In the genomic region with DNA sequence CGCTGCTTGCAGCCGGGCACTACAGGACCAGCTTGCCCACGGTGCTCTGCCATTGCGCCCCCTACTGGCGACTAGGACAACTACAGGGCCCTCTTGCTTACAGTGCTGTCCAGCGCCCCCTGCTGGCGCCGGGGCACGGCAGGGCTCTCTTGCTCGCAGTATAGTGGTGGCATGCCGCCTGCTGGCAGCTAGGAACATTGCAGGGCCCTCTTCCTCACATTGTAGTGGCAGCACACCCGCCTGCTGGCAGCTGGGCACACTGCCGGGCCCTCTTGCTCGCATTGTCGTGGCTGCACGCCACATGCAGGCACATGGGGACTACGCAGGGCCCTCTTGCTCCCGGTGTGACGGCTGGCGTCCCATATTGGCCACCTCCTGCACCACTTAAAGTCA, we compare ENCODE assay signal across 1 cellular context.
A peak's percentile ranks its signal among the peaks of the same experiment; 100 is the strongest.
TF ChIP-seq lines count a peak whose summit lies in the region.
"Not testable (repeated sequence)": the region's sequence is repeated elsewhere in the genome, so short reads cannot be mapped to it uniquely, and the experiment has no call there.

No MANE protein-coding gene starts in this region.

TF ChIP-seq in HepG2, 621 proteins besides CTCF, POLR2A, EP300 and RAD21 (continued from another document and continues in another):
- TF ChIP-seq, protein P1, sequence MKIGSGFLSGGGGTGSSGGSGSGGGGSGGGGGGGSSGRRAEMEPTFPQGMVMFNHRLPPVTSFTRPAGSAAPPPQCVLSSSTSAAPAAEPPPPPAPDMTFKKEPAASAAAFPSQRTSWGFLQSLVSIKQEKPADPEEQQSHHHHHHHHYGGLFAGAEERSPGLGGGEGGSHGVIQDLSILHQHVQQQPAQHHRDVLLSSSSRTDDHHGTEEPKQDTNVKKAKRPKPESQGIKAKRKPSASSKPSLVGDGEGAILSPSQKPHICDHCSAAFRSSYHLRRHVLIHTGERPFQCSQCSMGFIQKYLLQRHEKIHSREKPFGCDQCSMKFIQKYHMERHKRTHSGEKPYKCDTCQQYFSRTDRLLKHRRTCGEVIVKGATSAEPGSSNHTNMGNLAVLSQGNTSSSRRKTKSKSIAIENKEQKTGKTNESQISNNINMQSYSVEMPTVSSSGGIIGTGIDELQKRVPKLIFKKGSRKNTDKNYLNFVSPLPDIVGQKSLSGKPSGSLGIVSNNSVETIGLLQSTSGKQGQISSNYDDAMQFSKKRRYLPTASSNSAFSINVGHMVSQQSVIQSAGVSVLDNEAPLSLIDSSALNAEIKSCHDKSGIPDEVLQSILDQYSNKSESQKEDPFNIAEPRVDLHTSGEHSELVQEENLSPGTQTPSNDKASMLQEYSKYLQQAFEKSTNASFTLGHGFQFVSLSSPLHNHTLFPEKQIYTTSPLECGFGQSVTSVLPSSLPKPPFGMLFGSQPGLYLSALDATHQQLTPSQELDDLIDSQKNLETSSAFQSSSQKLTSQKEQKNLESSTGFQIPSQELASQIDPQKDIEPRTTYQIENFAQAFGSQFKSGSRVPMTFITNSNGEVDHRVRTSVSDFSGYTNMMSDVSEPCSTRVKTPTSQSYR (CRISPR knock-in tag; IDR thresholded peaks at IDR 0.05; ENCODE audit: borderline replicate concordance), result peak; percentile 35; the same call in 1 of the 2 replicates
- TF ChIP-seq TGIF2 (CRISPR knock-in tag; IDR thresholded peaks at IDR 0.05), result peak; percentile 36; the same call in 1 of the 2 replicates
- TF ChIP-seq ZFX (CRISPR knock-in tag; IDR thresholded peaks at IDR 0.05; ENCODE audit: low read depth), result peak; percentile 81
- peak; percentile 67; the same call in 1 of the 2 replicates for TF ChIP-seq ZZZ3 (CRISPR knock-in tag; IDR thresholded peaks at IDR 0.05; ENCODE audit: borderline replicate concordance)
- TF ChIP-seq, protein P2, sequence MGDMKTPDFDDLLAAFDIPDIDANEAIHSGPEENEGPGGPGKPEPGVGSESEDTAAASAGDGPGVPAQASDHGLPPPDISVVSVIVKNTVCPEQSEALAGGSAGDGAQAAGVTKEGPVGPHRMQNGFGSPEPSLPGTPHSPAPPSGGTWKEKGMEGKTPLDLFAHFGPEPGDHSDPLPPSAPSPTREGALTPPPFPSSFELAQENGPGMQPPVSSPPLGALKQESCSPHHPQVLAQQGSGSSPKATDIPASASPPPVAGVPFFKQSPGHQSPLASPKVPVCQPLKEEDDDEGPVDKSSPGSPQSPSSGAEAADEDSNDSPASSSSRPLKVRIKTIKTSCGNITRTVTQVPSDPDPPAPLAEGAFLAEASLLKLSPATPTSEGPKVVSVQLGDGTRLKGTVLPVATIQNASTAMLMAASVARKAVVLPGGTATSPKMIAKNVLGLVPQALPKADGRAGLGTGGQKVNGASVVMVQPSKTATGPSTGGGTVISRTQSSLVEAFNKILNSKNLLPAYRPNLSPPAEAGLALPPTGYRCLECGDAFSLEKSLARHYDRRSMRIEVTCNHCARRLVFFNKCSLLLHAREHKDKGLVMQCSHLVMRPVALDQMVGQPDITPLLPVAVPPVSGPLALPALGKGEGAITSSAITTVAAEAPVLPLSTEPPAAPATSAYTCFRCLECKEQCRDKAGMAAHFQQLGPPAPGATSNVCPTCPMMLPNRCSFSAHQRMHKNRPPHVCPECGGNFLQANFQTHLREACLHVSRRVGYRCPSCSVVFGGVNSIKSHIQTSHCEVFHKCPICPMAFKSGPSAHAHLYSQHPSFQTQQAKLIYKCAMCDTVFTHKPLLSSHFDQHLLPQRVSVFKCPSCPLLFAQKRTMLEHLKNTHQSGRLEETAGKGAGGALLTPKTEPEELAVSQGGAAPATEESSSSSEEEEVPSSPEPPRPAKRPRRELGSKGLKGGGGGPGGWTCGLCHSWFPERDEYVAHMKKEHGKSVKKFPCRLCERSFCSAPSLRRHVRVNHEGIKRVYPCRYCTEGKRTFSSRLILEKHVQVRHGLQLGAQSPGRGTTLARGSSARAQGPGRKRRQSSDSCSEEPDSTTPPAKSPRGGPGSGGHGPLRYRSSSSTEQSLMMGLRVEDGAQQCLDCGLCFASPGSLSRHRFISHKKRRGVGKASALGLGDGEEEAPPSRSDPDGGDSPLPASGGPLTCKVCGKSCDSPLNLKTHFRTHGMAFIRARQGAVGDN (CRISPR knock-in tag; IDR thresholded peaks at IDR 0.05), result peak; percentile 85
- 0 out of 2 replicates have a peak, but pooled peaks have one; percentile 61 for TF ChIP-seq ZNF101 (CRISPR knock-in tag; IDR thresholded peaks at IDR 0.05; ENCODE audit: borderline replicate concordance, low read depth)
- peak; percentile 76 for TF ChIP-seq ARNTL (CRISPR knock-in tag; IDR thresholded peaks at IDR 0.05)
- peak; percentile 70; the same call in 1 of the 2 replicates for TF ChIP-seq NFKB2 (CRISPR knock-in tag; IDR thresholded peaks at IDR 0.05; ENCODE audit: borderline replicate concordance)
- TF ChIP-seq ZKSCAN8 (CRISPR knock-in tag; IDR thresholded peaks at IDR 0.05; ENCODE audit: borderline replicate concordance), result peak; percentile 85
- TF ChIP-seq MYNN (CRISPR knock-in tag; IDR thresholded peaks at IDR 0.05; ENCODE audit: low read depth), result 0 out of 2 replicates have a peak, but pooled peaks have one; percentile 78
- TF ChIP-seq NCOA1 (CRISPR knock-in tag; IDR thresholded peaks at IDR 0.05), result 0 out of 2 replicates have a peak, but pooled peaks have one; percentile 73
- TF ChIP-seq MAF1 (CRISPR knock-in tag; IDR thresholded peaks at IDR 0.05; ENCODE audit: borderline replicate concordance), result peak; percentile 76; the same call in 1 of the 2 replicates
- TF ChIP-seq ZBTB7B (CRISPR knock-in tag; IDR thresholded peaks at IDR 0.05), result peak; percentile 46; the same call in 1 of the 2 replicates
- peak; percentile 26; the same call in 1 of the 2 replicates for TF ChIP-seq SPEN (CRISPR knock-in tag; IDR thresholded peaks at IDR 0.05; ENCODE audit: low read depth)
- TF ChIP-seq ISL2 (CRISPR knock-in tag; IDR thresholded peaks at IDR 0.05), result peak; percentile 81
- TF ChIP-seq SIX4 (CRISPR knock-in tag; IDR thresholded peaks at IDR 0.05), result 0 out of 2 replicates have a peak, but pooled peaks have one; percentile 39
- TF ChIP-seq, protein P3, sequence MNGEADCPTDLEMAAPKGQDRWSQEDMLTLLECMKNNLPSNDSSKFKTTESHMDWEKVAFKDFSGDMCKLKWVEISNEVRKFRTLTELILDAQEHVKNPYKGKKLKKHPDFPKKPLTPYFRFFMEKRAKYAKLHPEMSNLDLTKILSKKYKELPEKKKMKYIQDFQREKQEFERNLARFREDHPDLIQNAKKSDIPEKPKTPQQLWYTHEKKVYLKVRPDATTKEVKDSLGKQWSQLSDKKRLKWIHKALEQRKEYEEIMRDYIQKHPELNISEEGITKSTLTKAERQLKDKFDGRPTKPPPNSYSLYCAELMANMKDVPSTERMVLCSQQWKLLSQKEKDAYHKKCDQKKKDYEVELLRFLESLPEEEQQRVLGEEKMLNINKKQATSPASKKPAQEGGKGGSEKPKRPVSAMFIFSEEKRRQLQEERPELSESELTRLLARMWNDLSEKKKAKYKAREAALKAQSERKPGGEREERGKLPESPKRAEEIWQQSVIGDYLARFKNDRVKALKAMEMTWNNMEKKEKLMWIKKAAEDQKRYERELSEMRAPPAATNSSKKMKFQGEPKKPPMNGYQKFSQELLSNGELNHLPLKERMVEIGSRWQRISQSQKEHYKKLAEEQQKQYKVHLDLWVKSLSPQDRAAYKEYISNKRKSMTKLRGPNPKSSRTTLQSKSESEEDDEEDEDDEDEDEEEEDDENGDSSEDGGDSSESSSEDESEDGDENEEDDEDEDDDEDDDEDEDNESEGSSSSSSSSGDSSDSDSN (CRISPR knock-in tag; IDR thresholded peaks at IDR 0.05), result peak; percentile 84
- peak; percentile 86 for TF ChIP-seq POGZ (CRISPR knock-in tag; IDR thresholded peaks at IDR 0.05)
- TF ChIP-seq KDM2A (CRISPR knock-in tag; IDR thresholded peaks at IDR 0.05; ENCODE audit: borderline replicate concordance, low read depth), result peak; percentile 93
- not testable (repeated sequence) for TF ChIP-seq SP1, LCORL, TCF12 (IDR thresholded peaks at IDR 0.05)
- TF ChIP-seq SP1 (CRISPR knock-in tag; IDR thresholded peaks at IDR 0.05), result peak; percentile 71
- TF ChIP-seq GFI1 (CRISPR knock-in tag; IDR thresholded peaks at IDR 0.05; ENCODE audit: borderline replicate concordance), result 0 out of 2 replicates have a peak, but pooled peaks have one; percentile 35
- TF ChIP-seq XRCC5 (optimal IDR thresholded peaks at IDR 0.05; ENCODE audit: low read length), result peak; percentile 68
- peak; percentile 73 for TF ChIP-seq TEAD3 (CRISPR knock-in tag; optimal IDR thresholded peaks at IDR 0.05; ENCODE audit: borderline replicate concordance)
- TF ChIP-seq, protein P4, sequence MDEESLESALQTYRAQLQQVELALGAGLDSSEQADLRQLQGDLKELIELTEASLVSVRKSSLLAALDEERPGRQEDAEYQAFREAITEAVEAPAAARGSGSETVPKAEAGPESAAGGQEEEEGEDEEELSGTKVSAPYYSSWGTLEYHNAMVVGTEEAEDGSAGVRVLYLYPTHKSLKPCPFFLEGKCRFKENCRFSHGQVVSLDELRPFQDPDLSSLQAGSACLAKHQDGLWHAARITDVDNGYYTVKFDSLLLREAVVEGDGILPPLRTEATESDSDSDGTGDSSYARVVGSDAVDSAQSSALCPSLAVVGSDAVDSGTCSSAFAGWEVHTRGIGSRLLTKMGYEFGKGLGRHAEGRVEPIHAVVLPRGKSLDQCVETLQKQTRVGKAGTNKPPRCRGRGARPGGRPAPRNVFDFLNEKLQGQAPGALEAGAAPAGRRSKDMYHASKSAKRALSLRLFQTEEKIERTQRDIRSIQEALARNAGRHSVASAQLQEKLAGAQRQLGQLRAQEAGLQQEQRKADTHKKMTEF (CRISPR knock-in tag; IDR thresholded peaks at IDR 0.05), result peak; percentile 95
- TF ChIP-seq ZNF501 (CRISPR knock-in tag; IDR thresholded peaks at IDR 0.05), result peak; percentile 96
- TF ChIP-seq CHCHD3 (CRISPR knock-in tag; IDR thresholded peaks at IDR 0.05), result peak; percentile 77; the same call in 1 of the 2 replicates
- peak; percentile 70; the same call in 1 of the 2 replicates for TF ChIP-seq ZMYM3 (CRISPR knock-in tag; IDR thresholded peaks at IDR 0.05)
- TF ChIP-seq RFXAP (CRISPR knock-in tag; IDR thresholded peaks at IDR 0.05; ENCODE audit: borderline replicate concordance), result peak; percentile 93
- TF ChIP-seq, protein P5, sequence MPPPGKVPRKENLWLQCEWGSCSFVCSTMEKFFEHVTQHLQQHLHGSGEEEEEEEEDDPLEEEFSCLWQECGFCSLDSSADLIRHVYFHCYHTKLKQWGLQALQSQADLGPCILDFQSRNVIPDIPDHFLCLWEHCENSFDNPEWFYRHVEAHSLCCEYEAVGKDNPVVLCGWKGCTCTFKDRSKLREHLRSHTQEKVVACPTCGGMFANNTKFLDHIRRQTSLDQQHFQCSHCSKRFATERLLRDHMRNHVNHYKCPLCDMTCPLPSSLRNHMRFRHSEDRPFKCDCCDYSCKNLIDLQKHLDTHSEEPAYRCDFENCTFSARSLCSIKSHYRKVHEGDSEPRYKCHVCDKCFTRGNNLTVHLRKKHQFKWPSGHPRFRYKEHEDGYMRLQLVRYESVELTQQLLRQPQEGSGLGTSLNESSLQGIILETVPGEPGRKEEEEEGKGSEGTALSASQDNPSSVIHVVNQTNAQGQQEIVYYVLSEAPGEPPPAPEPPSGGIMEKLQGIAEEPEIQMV (CRISPR knock-in tag; IDR thresholded peaks at IDR 0.05; ENCODE audit: low read depth), result 0 out of 2 replicates have a peak, but pooled peaks have one; percentile 52
- TF ChIP-seq, protein P6, sequence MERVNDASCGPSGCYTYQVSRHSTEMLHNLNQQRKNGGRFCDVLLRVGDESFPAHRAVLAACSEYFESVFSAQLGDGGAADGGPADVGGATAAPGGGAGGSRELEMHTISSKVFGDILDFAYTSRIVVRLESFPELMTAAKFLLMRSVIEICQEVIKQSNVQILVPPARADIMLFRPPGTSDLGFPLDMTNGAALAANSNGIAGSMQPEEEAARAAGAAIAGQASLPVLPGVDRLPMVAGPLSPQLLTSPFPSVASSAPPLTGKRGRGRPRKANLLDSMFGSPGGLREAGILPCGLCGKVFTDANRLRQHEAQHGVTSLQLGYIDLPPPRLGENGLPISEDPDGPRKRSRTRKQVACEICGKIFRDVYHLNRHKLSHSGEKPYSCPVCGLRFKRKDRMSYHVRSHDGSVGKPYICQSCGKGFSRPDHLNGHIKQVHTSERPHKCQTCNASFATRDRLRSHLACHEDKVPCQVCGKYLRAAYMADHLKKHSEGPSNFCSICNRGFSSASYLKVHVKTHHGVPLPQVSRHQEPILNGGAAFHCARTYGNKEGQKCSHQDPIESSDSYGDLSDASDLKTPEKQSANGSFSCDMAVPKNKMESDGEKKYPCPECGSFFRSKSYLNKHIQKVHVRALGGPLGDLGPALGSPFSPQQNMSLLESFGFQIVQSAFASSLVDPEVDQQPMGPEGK (CRISPR knock-in tag; IDR thresholded peaks at IDR 0.05), result 0 out of 2 replicates have a peak, but pooled peaks have one; percentile 52
- 0 out of 2 replicates have a peak, but pooled peaks have one; percentile 46 for TF ChIP-seq CENPT (CRISPR knock-in tag; IDR thresholded peaks at IDR 0.05; ENCODE audit: low read depth)
- peak; percentile 92 for TF ChIP-seq RXRA (CRISPR knock-in tag; IDR thresholded peaks at IDR 0.05)
- peak; percentile 76; the same call in 1 of the 2 replicates for TF ChIP-seq ZNF766 (CRISPR knock-in tag; IDR thresholded peaks at IDR 0.05; ENCODE audit: borderline replicate concordance)
- TF ChIP-seq LCORL (CRISPR knock-in tag; IDR thresholded peaks at IDR 0.05), result peak; percentile 91
- TF ChIP-seq, protein P7, sequence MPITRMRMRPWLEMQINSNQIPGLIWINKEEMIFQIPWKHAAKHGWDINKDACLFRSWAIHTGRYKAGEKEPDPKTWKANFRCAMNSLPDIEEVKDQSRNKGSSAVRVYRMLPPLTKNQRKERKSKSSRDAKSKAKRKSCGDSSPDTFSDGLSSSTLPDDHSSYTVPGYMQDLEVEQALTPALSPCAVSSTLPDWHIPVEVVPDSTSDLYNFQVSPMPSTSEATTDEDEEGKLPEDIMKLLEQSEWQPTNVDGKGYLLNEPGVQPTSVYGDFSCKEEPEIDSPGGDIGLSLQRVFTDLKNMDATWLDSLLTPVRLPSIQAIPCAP (CRISPR knock-in tag; IDR thresholded peaks at IDR 0.05; ENCODE audit: low read depth), result 0 out of 2 replicates have a peak, but pooled peaks have one; percentile 62
- TF ChIP-seq ZNF644 (CRISPR knock-in tag; IDR thresholded peaks at IDR 0.05; ENCODE audit: low read depth), result peak; percentile 34; the same call in 1 of the 2 replicates
- peak; percentile 67 for TF ChIP-seq AGO2 (optimal IDR thresholded peaks at IDR 0.05; ENCODE audit: low read depth, low read length)
- TF ChIP-seq ZNF790 (CRISPR knock-in tag; IDR thresholded peaks at IDR 0.05; ENCODE audit: borderline replicate concordance), result peak; percentile 68
- 0 out of 2 replicates have a peak, but pooled peaks have one; percentile 53 for TF ChIP-seq ZSCAN25 (CRISPR knock-in tag; IDR thresholded peaks at IDR 0.05)
- peak; percentile 92 for TF ChIP-seq ZNF256 (CRISPR knock-in tag; conservative IDR thresholded peaks at IDR 0.05)
- peak; percentile 65; the same call in 1 of the 2 replicates for TF ChIP-seq ZNF44 (CRISPR knock-in tag; IDR thresholded peaks at IDR 0.05)
- TF ChIP-seq TCF12 (CRISPR knock-in tag; IDR thresholded peaks at IDR 0.05), result 0 out of 2 replicates have a peak, but pooled peaks have one; percentile 77
- TF ChIP-seq, protein P8, sequence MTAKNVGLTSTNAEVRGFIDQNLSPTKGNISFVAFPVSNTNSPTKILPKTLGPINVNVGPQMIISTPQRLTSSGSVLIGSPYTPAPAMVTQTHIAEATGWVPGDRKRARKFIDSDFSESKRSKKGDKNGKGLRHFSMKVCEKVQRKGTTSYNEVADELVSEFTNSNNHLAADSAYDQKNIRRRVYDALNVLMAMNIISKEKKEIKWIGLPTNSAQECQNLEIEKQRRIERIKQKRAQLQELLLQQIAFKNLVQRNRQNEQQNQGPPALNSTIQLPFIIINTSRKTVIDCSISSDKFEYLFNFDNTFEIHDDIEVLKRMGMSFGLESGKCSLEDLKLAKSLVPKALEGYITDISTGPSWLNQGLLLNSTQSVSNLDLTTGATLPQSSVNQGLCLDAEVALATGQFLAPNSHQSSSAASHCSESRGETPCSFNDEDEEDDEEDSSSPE (CRISPR knock-in tag; IDR thresholded peaks at IDR 0.05), result peak; percentile 66
- TF ChIP-seq ZNF274 (CRISPR knock-in tag; IDR thresholded peaks at IDR 0.05), result peak; percentile 74
